In the genomic region with DNA sequence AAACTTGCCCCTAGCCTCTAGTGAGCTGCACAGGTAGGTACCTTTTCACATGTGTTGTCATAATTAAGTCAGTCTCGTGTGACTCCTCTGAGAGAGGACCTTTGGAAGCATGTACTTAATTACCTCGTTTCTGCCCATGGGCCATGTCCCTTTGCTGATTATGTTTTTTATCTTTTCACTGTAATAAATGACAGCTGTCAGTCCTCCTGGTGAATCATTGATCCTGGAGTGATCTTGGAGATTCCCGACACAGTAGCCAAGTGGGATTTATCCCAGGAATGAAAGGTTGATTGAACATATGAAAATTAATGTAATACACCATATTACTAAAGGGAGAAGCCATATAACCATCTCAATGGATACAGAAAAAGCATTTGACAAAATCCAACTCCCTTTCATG, we compare ENCODE assay signal across 27 cellular contexts. TPM values are rescaled to one million over a fixed set of nuclear protein-coding genes. Genes with fewer than 3 reads are reported as not detected.
DNase-seq lines count a peak whose midpoint lies in the region; ATAC-seq, FAIRE-seq and TF ChIP-seq lines count a peak whose summit lies in the region.
"Had no signal": no experiment of that assay in that cellular context is flagged by ENCODE, and none has a peak within 500 bp of the region (broad histone marks: within the 10 kb centered on the region; RNA-seq: fewer than 3 reads in every experiment).

No MANE protein-coding gene starts in this region.

- no peaks in the 10 kb centered on the region for H3F3A ChIP-seq in GM23338 (replicated peaks; ENCODE audit: low read depth)

- H3K4me3 ChIP-seq in GM23338 = no peak overlapping the region
- H3K4me3 ChIP-seq in hepatocyte = no peak overlapping the region
- H3K4me3 ChIP-seq in small intestine (ENCODE audit: low read depth in 1 of 2, low read length in 2 of 2) = no peak overlapping the region
- H3K4me3 ChIP-seq in left ventricle myocardium inferior = no peak overlapping the region
- H3K4me3 ChIP-seq: BLaER1 had no signal

- no peak for ATAC-seq in GM23338

- intact Hi-C loops in left ventricle myocardium inferior (cut with micrococcal nuclease) = no loop called here
- intact Hi-C loops in activated CD4-positive, alpha-beta T cell treated with anti-CD3 and anti-CD28 coated beads, Interleukin-2, amount 10 ng/mL, durations not matched to agents 24 days and 14 days (cut with micrococcal nuclease) = no loop called here

- H3K4me1 Mint-ChIP-seq in GM23338 = no peaks in the 10 kb centered on the region
- H3K4me1 Mint-ChIP-seq in activated CD4-positive, alpha-beta T cell treated with anti-CD3 and anti-CD28 coated beads, Interleukin-2, amount 10 ng/mL, durations not matched to agents 24 days and 14 days = no peaks in the 10 kb centered on the region
- H3K4me1 Mint-ChIP-seq: CD14-positive monocyte; CD4-positive, alpha-beta memory T cell; CD4-positive, CD25-positive, alpha-beta regulatory T cell; CD8-positive, alpha-beta memory T cell had no signal

- DNase-seq in GM23338 (ENCODE audit: low spot score) (no peak), HEK293T (ENCODE audit: extremely low spot score) (no peak), hepatocyte (ENCODE audit: low spot score) (peak; percentile 4), small intestine (peak; percentile 33), left ventricle myocardium inferior (no peak), GM03348 (ENCODE audit: low spot score) (no peak)
- DNase-seq in activated CD4-positive, alpha-beta T cell treated with anti-CD3 and anti-CD28 coated beads, Interleukin-2, amount 10 ng/mL, durations not matched to agents 24 days and 14 days = no peak
- DNase-seq: 8988T; ACHN; BE2C; C1 segment of cervical spinal cord; CD4-positive, alpha-beta memory T cell; CD4-positive, CD25-positive, alpha-beta regulatory T cell; CD8-positive, alpha-beta memory T cell; COR-L47; DMS 273 treated with DMSO at 0.1 percent for 48 hours; DMS153; DMS53; DMS79; DND-41; EL; GDM1 had no signal

- no peaks in the 10 kb centered on the region for H3K9me3 Mint-ChIP-seq in GM23338
- no peaks in the 10 kb centered on the region for H3K9me3 Mint-ChIP-seq in activated CD4-positive, alpha-beta T cell treated with anti-CD3 and anti-CD28 coated beads, Interleukin-2, amount 10 ng/mL, durations not matched to agents 24 days and 14 days
- H3K9me3 Mint-ChIP-seq: CD14-positive monocyte; CD4-positive, alpha-beta memory T cell; CD4-positive, CD25-positive, alpha-beta regulatory T cell; CD8-positive, alpha-beta memory T cell had no signal

- H3K9me2 ChIP-seq in GM23338 (ENCODE audit: insufficient read depth) (no peaks in the 10 kb centered on the region), hepatocyte (replicated peaks; ENCODE audit: insufficient read depth) (no peaks in the 10 kb centered on the region)

- no peaks in the 10 kb centered on the region for H3K36me3 Mint-ChIP-seq in GM23338 (ENCODE audit: low read depth)
- no peaks in the 10 kb centered on the region for H3K36me3 Mint-ChIP-seq in activated CD4-positive, alpha-beta T cell treated with anti-CD3 and anti-CD28 coated beads, Interleukin-2, amount 10 ng/mL, durations not matched to agents 24 days and 14 days (ENCODE audit: low read depth)
- H3K36me3 Mint-ChIP-seq: CD14-positive monocyte; CD4-positive, alpha-beta memory T cell; CD4-positive, CD25-positive, alpha-beta regulatory T cell had no signal

- 69% methylated on average over 3 of the region's 3 CpGs for WGBS in hepatocyte (ENCODE audit: low lambda C conversion rate, missing lambda C conversion rate)
- WGBS in small intestine, 3 donors = 9 to 52% (median 34%) methylated on average over 3 of the region's 3 CpGs

- H3K36me3 ChIP-seq in GM23338 (ENCODE audit: insufficient read depth) = no peaks in the 10 kb centered on the region
- no peaks in the 10 kb centered on the region for H3K36me3 ChIP-seq in hepatocyte (replicated peaks; ENCODE audit: insufficient read depth, low read depth)
- no peaks in the 10 kb centered on the region for H3K36me3 ChIP-seq in small intestine (ENCODE audit: control insufficient read depth in 2 of 2, insufficient read depth in 2 of 2, low read length in 2 of 2)
- H3K36me3 ChIP-seq in left ventricle myocardium inferior = no peaks in the 10 kb centered on the region
- H3K36me3 ChIP-seq: BE2C, BLaER1 had no signal

- no peaks in the 10 kb centered on the region for H3K79me2 ChIP-seq in GM23338 (replicated peaks; ENCODE audit: insufficient read depth)
- H3K79me2 ChIP-seq in hepatocyte = no peaks in the 10 kb centered on the region

- CTCF ChIA-PET in HEK293T (lab: Yijun Ruan, JAX) = no interaction called here

- H3K27ac ChIP-seq in GM23338 (ENCODE audit: low read depth) (no peak overlapping the region), hepatocyte (peak overlapping the region; percentile 42), small intestine (ENCODE audit: low read depth in 1 of 2, low read length in 1 of 2) (no peak overlapping the region), left ventricle myocardium inferior (replicated peaks) (no peak overlapping the region)
- H3K27ac ChIP-seq: BLaER1 had no signal

- H3K27ac Mint-ChIP-seq in GM23338 = no peak overlapping the region
- no peak overlapping the region for H3K27ac Mint-ChIP-seq in activated CD4-positive, alpha-beta T cell treated with anti-CD3 and anti-CD28 coated beads, Interleukin-2, amount 10 ng/mL, durations not matched to agents 24 days and 14 days
- H3K27ac Mint-ChIP-seq: CD14-positive monocyte; CD4-positive, alpha-beta memory T cell; CD4-positive, CD25-positive, alpha-beta regulatory T cell; CD8-positive, alpha-beta memory T cell had no signal

- TF ChIP-seq CTCF in GM23338 (conservative IDR thresholded peaks at IDR 0.05; ENCODE audit: low read depth in 2 of 2) (no peak), hepatocyte (IDR thresholded peaks at IDR 0.05; ENCODE audit: poor library complexity) (no peak), left ventricle myocardium inferior (IDR thresholded peaks at IDR 0.05; ENCODE audit: borderline replicate concordance) (no peak)

- H4K20me1 ChIP-seq in GM23338 (replicated peaks; ENCODE audit: insufficient read depth) = no peaks in the 10 kb centered on the region
- H4K20me1 ChIP-seq in hepatocyte (ENCODE audit: insufficient read depth, poor library complexity, severe bottlenecking) = no peaks in the 10 kb centered on the region
- H4K20me1 ChIP-seq: BLaER1 had no signal

- H3K4me1 ChIP-seq in GM23338 (ENCODE audit: insufficient read depth) (no peaks in the 10 kb centered on the region), hepatocyte (ENCODE audit: insufficient read depth) (no peaks in the 10 kb centered on the region), small intestine (ENCODE audit: control insufficient read depth in 2 of 2, insufficient read depth in 1 of 2, low read depth in 1 of 2, low read length in 1 of 2) (peaks cover 0 to 3% of the 10 kb centered on the region in 2 donors), left ventricle myocardium inferior (no peaks in the 10 kb centered on the region)
- H3K4me1 ChIP-seq: BE2C, BLaER1 had no signal

- H3K9me3 ChIP-seq in hepatocyte (ENCODE audit: low read depth) = no peaks in the 10 kb centered on the region
- no peaks in the 10 kb centered on the region for H3K9me3 ChIP-seq in small intestine (ENCODE audit: control insufficient read depth, low read depth)
- H3K9me3 ChIP-seq in left ventricle myocardium inferior (replicated peaks) = no peaks in the 10 kb centered on the region
- H3K9me3 ChIP-seq: BE2C, BLaER1 had no signal

- POLR2A ChIA-PET in HEK293T (lab: Yijun Ruan, JAX) = no interaction called here

- H3K4me2 ChIP-seq in GM23338 (no peak overlapping the region), hepatocyte (no peak overlapping the region)
- H3K4me2 ChIP-seq: BLaER1 had no signal

- FAIRE-seq in small intestine (lab: Jason Lieb, UNC) = no peak
- FAIRE-seq: A204.1, GM12891, GM19239 had no signal

- H3K27me3 ChIP-seq in GM23338 (ENCODE audit: insufficient read depth) = no peaks in the 10 kb centered on the region
- no peaks in the 10 kb centered on the region for H3K27me3 ChIP-seq in hepatocyte
- no peaks in the 10 kb centered on the region for H3K27me3 ChIP-seq in small intestine (ENCODE audit: control insufficient read depth in 2 of 2, insufficient read depth in 2 of 2, low read length in 2 of 2)
- peaks cover 8% of the 10 kb centered on the region for H3K27me3 ChIP-seq in left ventricle myocardium inferior (ENCODE audit: low read depth)
- H3K27me3 ChIP-seq: BE2C, BLaER1 had no signal

- no peak overlapping the region for H3K4me3 Mint-ChIP-seq in GM23338
- H3K4me3 Mint-ChIP-seq in activated CD4-positive, alpha-beta T cell treated with anti-CD3 and anti-CD28 coated beads, Interleukin-2, amount 10 ng/mL, durations not matched to agents 24 days and 14 days = no peak overlapping the region
- H3K4me3 Mint-ChIP-seq: CD14-positive monocyte; CD4-positive, alpha-beta memory T cell; CD4-positive, CD25-positive, alpha-beta regulatory T cell; CD8-positive, alpha-beta memory T cell had no signal

- H3K27me3 Mint-ChIP-seq in GM23338 (ENCODE audit: insufficient read depth, low read depth, poor library complexity) = no peaks in the 10 kb centered on the region
- H3K27me3 Mint-ChIP-seq in activated CD4-positive, alpha-beta T cell treated with anti-CD3 and anti-CD28 coated beads, Interleukin-2, amount 10 ng/mL, durations not matched to agents 24 days and 14 days = peaks cover 6% of the 10 kb centered on the region

- peak overlapping the region; percentile 28; the same call in 1 of the 2 replicates for H2AFZ ChIP-seq in GM23338
- no peak overlapping the region for H2AFZ ChIP-seq in hepatocyte

TF ChIP-seq in GM23338, 12 proteins besides CTCF, POLR2A, EP300 and RAD21 (continues in another document):
- no peak for TF ChIP-seq POLR2AphosphoS5 (IDR thresholded peaks at IDR 0.05; ENCODE audit: low read depth)
- TF ChIP-seq NANOG (IDR thresholded peaks at IDR 0.05; ENCODE audit: borderline replicate concordance) = no peak
- no peak for TF ChIP-seq EZH2phosphoT487 (IDR thresholded peaks at IDR 0.05; ENCODE audit: unreplicated experiment)
- no peak for TF ChIP-seq ZNF331 (CRISPR knock-in tag; IDR thresholded peaks at IDR 0.05; ENCODE audit: low read depth)
- TF ChIP-seq EZH2 (IDR thresholded peaks at IDR 0.05; ENCODE audit: low read depth, unreplicated experiment) = no peak

RNA-seq across cellular contexts. Expression of gene CLNS1A, which starts 12.6 kb away (rescaled TPM):
- 204 and 208 TPM in 2 replicates for total RNA-seq in GM23338 (2014; rRNA removed; shearing (Covaris generic))
- polyA plus RNA-seq in GM23338 (2016; fragmentation: Nextera tagmentation; extraction: Ambion mirVana) = 131 and 160 TPM in 2 replicates
- total RNA-seq in hepatocyte = 121 and 137 TPM in 2 replicates
- polyA plus RNA-seq in hepatocyte = 77.3 and 80.6 TPM in 2 replicates
- 100 to 1,000 TPM in 1 of 3 donors, 10 to 100 TPM in 2; 64.6 to 115 (median 67.3) TPM for polyA plus RNA-seq in small intestine
- 80.7 TPM for total RNA-seq in left ventricle myocardium inferior
- total RNA-seq in activated CD4-positive, alpha-beta T cell treated with anti-CD3 and anti-CD28 coated beads, Interleukin-2, amount 10 ng/mL, durations not matched to agents 24 days and 14 days = 177 and 186 TPM in 2 replicates

Comparison
In these comparisons a context has a peak if more than half of its experiments do, and no peak if none do; other contexts are left out.
1. DNase-seq: peak in hepatocyte (single experiment) and small intestine (single experiment); none in GM23338 (single experiment), HEK293T (single experiment), left ventricle myocardium inferior (single experiment), activated CD4-positive, alpha-beta T cell treated with anti-CD3 and anti-CD28 coated beads, Interleukin-2, amount 10 ng/mL, durations not matched to agents 24 days and 14 days (single experiment) and GM03348 (single experiment).